ENCODE assay signal across 25 cellular contexts in the genomic region with DNA sequence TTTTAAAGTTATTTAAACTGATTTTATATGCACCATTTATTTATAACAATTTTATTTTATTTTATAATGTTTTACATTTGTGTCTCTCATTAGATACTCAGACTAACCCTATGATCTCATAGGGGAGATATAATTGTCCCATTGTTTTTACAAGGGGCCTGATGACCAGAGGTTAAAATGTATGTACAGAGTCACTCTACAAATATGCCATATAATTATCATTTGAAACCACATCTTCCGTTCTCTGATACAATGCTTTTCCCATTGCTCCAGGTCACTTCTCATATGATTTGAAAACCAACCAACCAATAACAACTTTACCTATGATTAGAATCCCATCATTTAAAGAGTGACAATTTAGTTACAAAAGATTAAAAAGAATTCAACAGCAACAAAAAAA.
DNase-seq lines count a peak whose midpoint lies in the region; ATAC-seq and TF ChIP-seq lines count a peak whose summit lies in the region.
"Had no signal": no experiment of that assay in that cellular context is flagged by ENCODE, and none has a peak within 500 bp of the region (broad histone marks: within the 10 kb centered on the region; RNA-seq: fewer than 3 reads in every experiment).

No MANE protein-coding gene starts in this region.

- TF ChIP-seq CTCF in mammary epithelial cell (conservative IDR thresholded peaks at IDR 0.05 in 1 of 2, IDR thresholded peaks at IDR 0.05 in 1 of 2; ENCODE audit: extremely low read depth in 1 of 2, insufficient read depth in 1 of 2, low read depth in 1 of 2, low read length in 2 of 2) (no peak), breast epithelium (IDR thresholded peaks at IDR 0.05) (no peak), epithelial cell of esophagus (IDR thresholded peaks at IDR 0.05; ENCODE audit: insufficient read depth, low read depth, low read length, missing control alignments) (no peak), gastrocnemius medialis (IDR thresholded peaks at IDR 0.05 in 4 of 5, conservative IDR thresholded peaks at IDR 0.05 in 1 of 5) (no peak)

- dilution Hi-C loops in mammary epithelial cell (cut with HindIII; ENCODE audit: low sequenced_read_pairs), result no loop called here

- DNase-seq in mammary epithelial cell (peak; percentile 71), breast epithelium (ENCODE audit: low spot score in 2 of 2) (no peak), RPMI7951 (ENCODE audit: low read depth) (peak; percentile 64), epithelial cell of esophagus (ENCODE audit: low read depth) (peak; percentile 13), inferior parietal cortex (ENCODE audit: extremely low spot score) (no peak), gastrocnemius medialis (no peak)
- DNase-seq in activated naive CD8-positive, alpha-beta T cell treated with anti-CD3 and anti-CD28 coated beads, Interleukin-2, amount 50 U/mL, for 24 hours, result no peak
- DNase-seq: 8988T; activated CD8-positive, alpha-beta T cell treated with anti-CD3 and anti-CD28 coated beads for 36 hours; activated T-cell treated with anti-CD3 and anti-CD28 coated beads, Interleukin-2, amount 50 U/mL, for 1 hour; adrenal gland; AML-193; CD8-positive, alpha-beta T cell; DMS79; esophagus squamous epithelium; NCI-H1048; NCI-H187; NCI-H226; NCI-H82; psoas muscle; Right ventricle myocardium superior; stomach had no signal

- H3K4me3 ChIP-seq in mammary epithelial cell (replicated peaks in 1 of 3; ENCODE audit: insufficient read depth in 1 of 3, low read depth in 2 of 3, low read length in 3 of 3), result no peak overlapping the region
- H3K4me3 ChIP-seq in breast epithelium, result no peak overlapping the region
- no peak overlapping the region for H3K4me3 ChIP-seq in epithelial cell of esophagus (ENCODE audit: low read length)
- no peak overlapping the region for H3K4me3 ChIP-seq in gastrocnemius medialis
- H3K4me3 ChIP-seq: adrenal gland, esophagus squamous epithelium, psoas muscle, stomach, tibial nerve had no signal

- H3K27me3 Mint-ChIP-seq in activated naive CD8-positive, alpha-beta T cell treated with anti-CD3 and anti-CD28 coated beads, Interleukin-2, amount 50 U/mL, for 24 hours, result no peaks in the 10 kb centered on the region
- H3K27me3 Mint-ChIP-seq: activated CD8-positive, alpha-beta T cell treated with anti-CD3 and anti-CD28 coated beads for 36 hours; memory B cell had no signal

- TF ChIP-seq POLR2A in breast epithelium (IDR thresholded peaks at IDR 0.05) (no peak), gastrocnemius medialis (IDR thresholded peaks at IDR 0.05) (no peak)

- CTCF ChIA-PET in mammary epithelial cell (lab: Charles Lee; ENCODE audit: low non-redundant PET), result no interaction called here

- no peaks in the 10 kb centered on the region for H3K27me3 ChIP-seq in mammary epithelial cell (ENCODE audit: insufficient read depth, low read length)
- no peaks in the 10 kb centered on the region for H3K27me3 ChIP-seq in breast epithelium
- H3K27me3 ChIP-seq in gastrocnemius medialis, result no peaks in the 10 kb centered on the region
- H3K27me3 ChIP-seq: adrenal gland, esophagus squamous epithelium, stomach, tibial nerve had no signal

- H3K4me2 ChIP-seq in mammary epithelial cell (ENCODE audit: insufficient read depth, low read depth, low read length), result peak overlapping the region; percentile 49

- H3K9me3 Mint-ChIP-seq in activated naive CD8-positive, alpha-beta T cell treated with anti-CD3 and anti-CD28 coated beads, Interleukin-2, amount 50 U/mL, for 24 hours, result no peaks in the 10 kb centered on the region
- H3K9me3 Mint-ChIP-seq: activated CD8-positive, alpha-beta T cell treated with anti-CD3 and anti-CD28 coated beads for 36 hours; CD8-positive, alpha-beta T cell; memory B cell had no signal

- intact Hi-C loops in mammary epithelial cell (cut with micrococcal nuclease) (no loop called here), breast epithelium (cut with DNase I; ENCODE audit: low total_unique reads) (no loop called here), gastrocnemius medialis (cut with DNase I; ENCODE audit: low total_unique reads) (loop anchor here (10.0 kb wide), 1 partner anchor 141 kb away; a partner anchor contains a TSS)

- H3K9me3 ChIP-seq in mammary epithelial cell (replicated peaks; ENCODE audit: insufficient read depth, low read length), result no peaks in the 10 kb centered on the region
- no peaks in the 10 kb centered on the region for H3K9me3 ChIP-seq in breast epithelium
- no peaks in the 10 kb centered on the region for H3K9me3 ChIP-seq in gastrocnemius medialis
- H3K9me3 ChIP-seq: adrenal gland, esophagus squamous epithelium, psoas muscle, stomach, tibial nerve had no signal

- no peak overlapping the region for H3K4me3 Mint-ChIP-seq in activated naive CD8-positive, alpha-beta T cell treated with anti-CD3 and anti-CD28 coated beads, Interleukin-2, amount 50 U/mL, for 24 hours
- H3K4me3 Mint-ChIP-seq: activated CD8-positive, alpha-beta T cell treated with anti-CD3 and anti-CD28 coated beads for 36 hours; CD8-positive, alpha-beta T cell; memory B cell had no signal

- no TSS peak for BruUV-seq in mammary epithelial cell (replicated peaks; lab: Mats Ljungman, UMichigan)

- ATAC-seq in activated naive CD8-positive, alpha-beta T cell treated with anti-CD3 and anti-CD28 coated beads, Interleukin-2, amount 50 U/mL, for 24 hours, result no peak
- ATAC-seq in gastrocnemius medialis (no peak), HG03139 (IDR thresholded peaks at IDR 0.05; ENCODE audit: unreplicated experiment) (no peak)
- ATAC-seq: activated CD8-positive, alpha-beta T cell treated with anti-CD3 and anti-CD28 coated beads for 36 hours; CD8-positive, alpha-beta T cell; psoas muscle had no signal

- H3K4me1 ChIP-seq in mammary epithelial cell (ENCODE audit: insufficient read depth, low read length) (peaks cover 39% of the 10 kb centered on the region), breast epithelium (no peaks in the 10 kb centered on the region), gastrocnemius medialis (peaks cover 44 to 54% of the 10 kb centered on the region in 2 donors)
- H3K4me1 ChIP-seq: adrenal gland had no signal

- H3K79me2 ChIP-seq in mammary epithelial cell (ENCODE audit: insufficient read depth, low read length), result peaks cover 47% of the 10 kb centered on the region

- no peak overlapping the region for H2AFZ ChIP-seq in mammary epithelial cell (ENCODE audit: low read depth, low read length)

- WGBS in mammary epithelial cell (ENCODE audit: low coverage, missing lambda C conversion rate), result 10% methylated on average over 1 of the region's 1 CpG

- H3K27ac ChIP-seq in mammary epithelial cell (ENCODE audit: insufficient read depth, low read depth, low read length), result peak overlapping the region; percentile 65
- no peak overlapping the region for H3K27ac ChIP-seq in breast epithelium
- H3K27ac ChIP-seq in gastrocnemius medialis, result no peak overlapping the region
- H3K27ac ChIP-seq: adrenal gland, esophagus squamous epithelium, psoas muscle, stomach, tibial nerve had no signal

- H4K20me1 ChIP-seq in mammary epithelial cell (ENCODE audit: insufficient read depth, low read length), result no peaks in the 10 kb centered on the region

- no peak overlapping the region for H3K27ac Mint-ChIP-seq in activated naive CD8-positive, alpha-beta T cell treated with anti-CD3 and anti-CD28 coated beads, Interleukin-2, amount 50 U/mL, for 24 hours
- H3K27ac Mint-ChIP-seq: activated CD8-positive, alpha-beta T cell treated with anti-CD3 and anti-CD28 coated beads for 36 hours; CD8-positive, alpha-beta T cell; memory B cell had no signal

- H3K4me1 Mint-ChIP-seq in activated naive CD8-positive, alpha-beta T cell treated with anti-CD3 and anti-CD28 coated beads, Interleukin-2, amount 50 U/mL, for 24 hours, result peaks cover 21% of the 10 kb centered on the region

- H3K9ac ChIP-seq in mammary epithelial cell (ENCODE audit: insufficient read depth, low read length), result no peak overlapping the region

- H3K36me3 ChIP-seq in mammary epithelial cell (ENCODE audit: insufficient read depth, low read length), result no peaks in the 10 kb centered on the region
- no peaks in the 10 kb centered on the region for H3K36me3 ChIP-seq in breast epithelium
- H3K36me3 ChIP-seq in gastrocnemius medialis, result no peaks in the 10 kb centered on the region
- H3K36me3 ChIP-seq: adrenal gland, esophagus squamous epithelium, stomach, tibial nerve had no signal

- no peaks in the 10 kb centered on the region for H3K36me3 Mint-ChIP-seq in activated naive CD8-positive, alpha-beta T cell treated with anti-CD3 and anti-CD28 coated beads, Interleukin-2, amount 50 U/mL, for 24 hours (ENCODE audit: low read depth)
- H3K36me3 Mint-ChIP-seq: CD8-positive, alpha-beta T cell; memory B cell had no signal

- in situ Hi-C loops in mammary epithelial cell (cut with MboI; ENCODE audit: low sequenced_read_pairs in 2 of 2), result no loop called here
- in situ Hi-C loops in gastrocnemius medialis (cut with MboI; ENCODE audit: low sequenced_read_pairs in 4 of 4), result no loop called here

Comparison
In these comparisons a context has a peak if more than half of its experiments do, and no peak if none do; other contexts are left out.
1. DNase-seq: peak in mammary epithelial cell (single experiment), RPMI7951 (single experiment) and epithelial cell of esophagus (single experiment); none in breast epithelium (0 of 2), inferior parietal cortex (single experiment), activated naive CD8-positive, alpha-beta T cell treated with anti-CD3 and anti-CD28 coated beads, Interleukin-2, amount 50 U/mL, for 24 hours (single experiment) and gastrocnemius medialis (0 of 2).